13 cellular contexts compared by ENCODE assay signal in genomic region chr19:40304306-40304705, GRCh38.
"Had no signal": no experiment of that assay in that cellular context is flagged by ENCODE, and none has a peak within 500 bp of the region (broad histone marks: within the 10 kb centered on the region; RNA-seq: fewer than 3 reads in every experiment).

No MANE protein-coding gene starts in this region.

- H3K4me3 Mint-ChIP-seq: activated naive CD4-positive, alpha-beta T cell treated with anti-CD3 and anti-CD28 coated beads, Interleukin-2, amount 50 U/mL, for 24 hours; central memory CD8-positive, alpha-beta T cell; memory B cell; stimulated activated naive CD8-positive, alpha-beta T cell treated with anti-CD3 and anti-CD28 coated beads, Interleukin-15, Interleukin-2, amounts not matched to agents 100 ng/mL and 50 ng/mL, for 24 hours had no signal

- H3K4me3 ChIP-seq: left ventricle myocardium inferior had no signal

- H3K9me3 Mint-ChIP-seq: activated naive CD4-positive, alpha-beta T cell treated with anti-CD3 and anti-CD28 coated beads, Interleukin-2, amount 50 U/mL, for 24 hours; activated T-helper 2 cell treated with anti-CD3 and anti-CD28 coated beads, Interferon-gamma antibody, Interleukin-2, Interleukin-4, amounts not matched to agents 10 μg/mL and 5 μg/mL and 100 μg/mL, durations not matched to agents 14 hours and 24 hours and 36 hours; central memory CD8-positive, alpha-beta T cell; memory B cell; stimulated activated naive CD8-positive, alpha-beta T cell treated with anti-CD3 and anti-CD28 coated beads, Interleukin-15, Interleukin-2, amounts not matched to agents 100 ng/mL and 50 ng/mL, for 24 hours had no signal

- DNase-seq: activated CD4-positive, alpha-beta T cell treated with anti-CD3 and anti-CD28 coated beads for 4 hours; activated CD8-positive, alpha-beta memory T cell treated with anti-CD3 and anti-CD28 coated beads for 24 hours; dermis blood vessel endothelial cell; foreskin melanocyte; islet precursor cell; left ventricle myocardium inferior; stimulated activated CD4-positive, alpha-beta T cell treated with anti-CD3 and anti-CD28 coated beads, Interleukin-2, amount 100 ng/mL, for 48 hours; WERI-Rb-1 had no signal

- H3K27ac Mint-ChIP-seq: activated naive CD4-positive, alpha-beta T cell treated with anti-CD3 and anti-CD28 coated beads, Interleukin-2, amount 50 U/mL, for 24 hours; activated T-helper 2 cell treated with anti-CD3 and anti-CD28 coated beads, Interferon-gamma antibody, Interleukin-2, Interleukin-4, amounts not matched to agents 10 μg/mL and 5 μg/mL and 100 μg/mL, durations not matched to agents 14 hours and 24 hours and 36 hours; memory B cell; stimulated activated naive CD8-positive, alpha-beta T cell treated with anti-CD3 and anti-CD28 coated beads, Interleukin-15, Interleukin-2, amounts not matched to agents 100 ng/mL and 50 ng/mL, for 24 hours had no signal

- H3K9me3 ChIP-seq: left ventricle myocardium inferior had no signal

- H3K36me3 Mint-ChIP-seq: activated naive CD4-positive, alpha-beta T cell treated with anti-CD3 and anti-CD28 coated beads, Interleukin-2, amount 50 U/mL, for 24 hours; memory B cell had no signal

- H3K27me3 Mint-ChIP-seq: activated naive CD4-positive, alpha-beta T cell treated with anti-CD3 and anti-CD28 coated beads, Interleukin-2, amount 50 U/mL, for 24 hours; central memory CD8-positive, alpha-beta T cell; stimulated activated naive CD8-positive, alpha-beta T cell treated with anti-CD3 and anti-CD28 coated beads, Interleukin-15, Interleukin-2, amounts not matched to agents 100 ng/mL and 50 ng/mL, for 24 hours had no signal

- H3K27ac ChIP-seq: left ventricle myocardium inferior, WERI-Rb-1 had no signal

- H3K36me3 ChIP-seq: left ventricle myocardium inferior, WERI-Rb-1 had no signal

- H3K4me1 ChIP-seq: left ventricle myocardium inferior had no signal
